In the genomic region with DNA sequence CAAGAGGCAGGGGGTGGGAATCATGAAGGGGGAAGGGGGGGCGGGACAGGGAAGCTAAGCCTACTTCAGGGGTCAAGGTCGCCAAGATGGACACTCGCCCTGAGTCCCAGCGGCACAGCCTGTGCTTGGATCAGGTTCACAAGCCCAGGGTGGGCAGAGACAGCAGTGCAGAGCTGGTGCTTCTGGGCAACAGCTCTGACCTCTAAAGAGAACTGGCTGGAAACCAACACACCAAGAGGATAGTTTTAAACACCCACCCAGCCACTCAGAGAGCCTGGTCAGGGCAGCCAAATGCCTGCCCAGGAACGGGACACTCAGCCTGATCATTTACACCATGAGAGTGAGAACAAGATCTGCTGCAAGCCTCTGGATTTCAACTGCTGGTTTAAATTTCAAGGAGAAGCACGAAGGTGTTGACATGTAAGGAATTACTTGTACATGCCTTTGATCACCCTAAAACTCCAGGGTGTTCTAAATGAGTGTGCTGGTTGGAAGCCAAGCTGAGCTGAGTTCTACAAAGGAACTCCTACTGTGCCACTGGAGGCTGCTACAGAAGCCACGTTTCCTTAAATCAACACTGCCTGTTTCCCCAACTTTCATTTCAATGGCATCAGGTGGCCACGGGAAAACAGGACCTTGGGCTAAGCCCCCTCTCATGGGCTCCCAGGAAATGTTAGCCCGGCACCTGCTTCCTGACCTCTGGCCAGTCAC, we compare ENCODE assay signal across 16 cellular contexts.
DNase-seq lines count a peak whose midpoint lies in the region; ATAC-seq and TF ChIP-seq lines count a peak whose summit lies in the region.
"Had no signal": no experiment of that assay in that cellular context is flagged by ENCODE, and none has a peak within 500 bp of the region (broad histone marks: within the 10 kb centered on the region; RNA-seq: fewer than 3 reads in every experiment).

No MANE protein-coding gene starts in this region.

- no TSS peak for BruUV-seq in A673 (replicated peaks; lab: Mats Ljungman, UMichigan)

- no peaks in the 10 kb centered on the region for H3K36me3 ChIP-seq in A673 (ENCODE audit: insufficient read depth, low read length, poor library complexity, severe bottlenecking)
- H3K36me3 ChIP-seq in HUES48 (ENCODE audit: control insufficient read depth, insufficient read depth, low read length): no peaks in the 10 kb centered on the region
- H3K36me3 ChIP-seq in esophagus muscularis mucosa: no peaks in the 10 kb centered on the region
- no peaks in the 10 kb centered on the region for H3K36me3 ChIP-seq in lower lobe of right lung

- H3K9ac ChIP-seq in HUES48 (ENCODE audit: low read depth, low read length): no peak overlapping the region

- POLR2A ChIA-PET in A673 (lab: Charles Lee; ENCODE audit: low non-redundant PET): no interaction called here

- no peak for TF ChIP-seq POLR2A in esophagus muscularis mucosa (IDR thresholded peaks at IDR 0.05; ENCODE audit: low read depth)

- H3K9me3 ChIP-seq in A673 (ENCODE audit: low read depth, low read length, poor library complexity, severe bottlenecking) (no peaks in the 10 kb centered on the region), HUES48 (ENCODE audit: control insufficient read depth, insufficient read depth, low read length) (no peaks in the 10 kb centered on the region), esophagus muscularis mucosa (no peaks in the 10 kb centered on the region), lower lobe of right lung (no peaks in the 10 kb centered on the region)

- intact Hi-C loops in A673 (cut with micrococcal nuclease; ENCODE audit: unreplicated experiment) (no loop called here), esophagus muscularis mucosa (cut with DNase I) (no loop called here), lower lobe of right lung (cut with DNase I) (no loop called here), posterior cingulate gyrus (cut with DNase I) (no loop called here)

- H3K27me3 ChIP-seq in A673 (replicated peaks; ENCODE audit: insufficient read depth, low read depth, low read length, poor library complexity) (no peaks in the 10 kb centered on the region), HUES48 (ENCODE audit: control insufficient read depth, insufficient read depth, low read length) (peaks cover 39% of the 10 kb centered on the region), esophagus muscularis mucosa (no peaks in the 10 kb centered on the region), lower lobe of right lung (ENCODE audit: low read depth) (no peaks in the 10 kb centered on the region)

- no peak for TF ChIP-seq EP300 in esophagus muscularis mucosa (IDR thresholded peaks at IDR 0.05)

- peak; percentile 40 for DNase-seq in A673 (ENCODE audit: low spot score)
- DNase-seq in esophagus muscularis mucosa (ENCODE audit: extremely low spot score): peak; percentile 75
- no peak for DNase-seq in lower lobe of right lung
- no peak for DNase-seq in activated T-cell treated with anti-CD3 and anti-CD28 coated beads, Interleukin-2, amount 50 U/mL, for 1 hour
- no peak for DNase-seq in CD1c-positive myeloid dendritic cell (ENCODE audit: extremely low spot score)
- no peak for DNase-seq in posterior cingulate gyrus
- no peak for DNase-seq in activated CD4-positive, alpha-beta T cell treated with anti-CD3 and anti-CD28 coated beads, Interleukin-2, amount 50 U/mL, for 1 hour
- DNase-seq: activated CD4-positive, alpha-beta memory T cell treated with anti-CD3 and anti-CD28 coated beads, Interleukin-2, amount 10 ng/mL, durations not matched to agents 7 days and 5 days; activated naive CD4-positive, alpha-beta T cell treated with anti-CD3 and anti-CD28 coated beads, Interleukin-2, amount 10 ng/mL, durations not matched to agents 7 days and 5 days; GF-D8; NCI-H1048; NCI-H82; SHP77 treated with DMSO at 0.1 percent for 48 hours; T1000 had no signal

- H3K4me3 ChIP-seq in A673 (ENCODE audit: low read depth, low read length, poor library complexity, severe bottlenecking): no peak overlapping the region
- H3K4me3 ChIP-seq in HUES48 (ENCODE audit: low read depth, low read length): no peak overlapping the region
- H3K4me3 ChIP-seq in esophagus muscularis mucosa: peak overlapping the region in 2 of 4 donors; percentile 10 to 22
- H3K4me3 ChIP-seq in lower lobe of right lung: no peak overlapping the region

- no peak for TF ChIP-seq CTCF in A673 (conservative IDR thresholded peaks at IDR 0.05; ENCODE audit: low read depth, low read length)
- TF ChIP-seq CTCF in esophagus muscularis mucosa (IDR thresholded peaks at IDR 0.05): no peak
- TF ChIP-seq CTCF in lower lobe of right lung (IDR thresholded peaks at IDR 0.05): no peak

- WGBS in esophagus muscularis mucosa: 39% methylated on average over 8 of the region's 9 CpGs

- CTCF ChIA-PET in A673 (lab: Charles Lee): interaction anchor here (0.7 kb wide), 1 partner anchor 387 kb away, joined by 3 read pairs; no protein-coding TSS in a partner anchor

- peak; percentile 60 to 65 for ATAC-seq in lower lobe of right lung

- H3K27ac ChIP-seq in A673 (ENCODE audit: low read depth, low read length, poor library complexity, severe bottlenecking) (no peak overlapping the region), HUES48 (ENCODE audit: low read depth, low read length) (peak overlapping the region; percentile 12), esophagus muscularis mucosa (replicated peaks in 1 of 4) (peak overlapping the region; percentile 60 to 78 (median 72)), lower lobe of right lung (peak overlapping the region; percentile 13)
- H3K27ac ChIP-seq: C4-2B had no signal

- H3K4me1 ChIP-seq in A673 (ENCODE audit: insufficient read depth, low read length, poor library complexity, severe bottlenecking) (peaks cover 10% of the 10 kb centered on the region), HUES48 (ENCODE audit: control insufficient read depth, insufficient read depth, low read length) (peaks cover 11% of the 10 kb centered on the region), esophagus muscularis mucosa (peaks cover 19 to 54% (median 38%) of the 10 kb centered on the region in 4 donors), lower lobe of right lung (peaks cover 8% of the 10 kb centered on the region)

Comparison
In these comparisons a context has a peak if more than half of its experiments do, and no peak if none do; other contexts are left out.
1. DNase-seq: peak in A673 (single experiment) and esophagus muscularis mucosa (single experiment); none in lower lobe of right lung (single experiment), activated T-cell treated with anti-CD3 and anti-CD28 coated beads, Interleukin-2, amount 50 U/mL, for 1 hour (single experiment), CD1c-positive myeloid dendritic cell (single experiment), posterior cingulate gyrus (0 of 10) and activated CD4-positive, alpha-beta T cell treated with anti-CD3 and anti-CD28 coated beads, Interleukin-2, amount 50 U/mL, for 1 hour (single experiment).